Comparison of ENCODE assay signal across 8 cellular contexts in the genomic region with DNA sequence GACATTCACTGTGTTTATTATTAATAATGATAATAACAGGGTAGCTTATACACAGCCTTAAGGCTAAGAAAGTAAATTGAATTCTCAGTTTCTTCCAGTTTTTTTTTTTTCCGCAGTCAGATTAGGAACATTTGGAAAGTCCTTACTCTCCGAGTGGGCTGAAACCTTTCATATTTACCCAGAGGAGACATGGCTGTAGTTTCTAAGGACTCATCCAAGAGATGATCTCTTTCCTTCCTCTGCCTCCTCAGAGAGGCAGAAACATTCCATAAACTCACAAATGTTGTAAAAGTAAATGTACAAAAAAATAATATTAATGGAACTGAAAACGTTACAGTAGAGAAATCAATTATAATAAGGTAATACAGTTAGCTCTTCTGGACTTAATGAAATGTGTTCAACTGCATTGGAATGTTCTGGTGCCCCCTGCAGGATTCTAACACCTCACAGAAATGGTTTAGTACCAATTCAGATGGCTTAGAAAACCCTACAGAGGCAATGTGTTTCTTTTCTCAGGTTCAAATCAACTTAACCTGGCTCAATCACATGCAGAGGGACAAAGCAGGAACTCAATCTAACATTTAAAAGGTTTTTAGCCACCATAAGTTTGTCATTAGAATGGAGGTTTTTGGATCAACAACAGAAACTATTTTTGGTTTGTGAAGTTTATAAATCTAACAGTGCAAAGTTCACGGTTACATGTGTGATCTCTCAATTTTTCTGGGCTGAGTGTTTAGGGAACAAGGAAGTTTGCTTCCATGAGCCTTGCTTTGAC.
DNase-seq lines count a peak whose midpoint lies in the region; ATAC-seq and TF ChIP-seq lines count a peak whose summit lies in the region.

No MANE protein-coding gene starts in this region.

- no peaks in the 10 kb centered on the region for H4K20me1 ChIP-seq in DOHH2 (ENCODE audit: control insufficient read depth, insufficient read depth, low read depth, low read length)
- H4K20me1 ChIP-seq in IMR-90 (ENCODE audit: insufficient read depth, low read length) = no peaks in the 10 kb centered on the region

- no peak overlapping the region for H2BK120ac ChIP-seq in IMR-90 (ENCODE audit: low read depth, low read length)

- peaks cover 14% of the 10 kb centered on the region for H3K4me1 Mint-ChIP-seq in activated naive CD8-positive, alpha-beta T cell treated with anti-CD3 and anti-CD28 coated beads, Interleukin-2, amount 50 U/mL, for 24 hours

- H3K4me3 Mint-ChIP-seq in activated naive CD8-positive, alpha-beta T cell treated with anti-CD3 and anti-CD28 coated beads, Interleukin-2, amount 50 U/mL, for 24 hours = no peak overlapping the region

- H2AFZ ChIP-seq in IMR-90 (replicated peaks; ENCODE audit: low read length, poor library complexity) = no peak overlapping the region

- no peaks in the 10 kb centered on the region for H3K9me3 Mint-ChIP-seq in activated naive CD8-positive, alpha-beta T cell treated with anti-CD3 and anti-CD28 coated beads, Interleukin-2, amount 50 U/mL, for 24 hours

- peak; percentile 91 for TF ChIP-seq CTCF in DOHH2 (IDR thresholded peaks at IDR 0.05; ENCODE audit: low read depth, low read length, poor library complexity, severe bottlenecking)
- TF ChIP-seq CTCF in IMR-90 (conservative IDR thresholded peaks at IDR 0.05; ENCODE audit: low read depth, low read length) = peak; percentile 60

- DNase-seq in IMR-90 = peak; percentile 54
- DNase-seq in SHP77 treated with DMSO at 0.1 percent for 48 hours (lab: John Stamatoyannopoulos, UW) = peak; percentile 26
- DNase-seq in activated naive CD8-positive, alpha-beta T cell treated with anti-CD3 and anti-CD28 coated beads, Interleukin-2, amount 50 U/mL, for 24 hours = peak; percentile 56
- DNase-seq in right cardiac atrium = peak in 2 of 3 donors; percentile 19 to 62
- DNase-seq in stimulated activated CD4-positive, alpha-beta T cell treated with anti-CD3 and anti-CD28 coated beads, Interleukin-12 subunit alpha, Interleukin-12 subunit beta, amount 100 ng/mL, for 4 hours = peak; percentile 41

- H2BK5ac ChIP-seq in IMR-90 (ENCODE audit: low read depth, low read length, poor library complexity, severe bottlenecking) = no peak overlapping the region

- H3K27me3 Mint-ChIP-seq in activated naive CD8-positive, alpha-beta T cell treated with anti-CD3 and anti-CD28 coated beads, Interleukin-2, amount 50 U/mL, for 24 hours = no peaks in the 10 kb centered on the region

- H3K27ac Mint-ChIP-seq in activated naive CD8-positive, alpha-beta T cell treated with anti-CD3 and anti-CD28 coated beads, Interleukin-2, amount 50 U/mL, for 24 hours = no peak overlapping the region

- ATAC-seq in GM21390 (IDR thresholded peaks at IDR 0.05; ENCODE audit: unreplicated experiment) (peak; percentile 75), IMR-90 (ENCODE audit: low read depth) (peak; percentile 77), right cardiac atrium (peak; percentile 44 to 52), HG02970 (IDR thresholded peaks at IDR 0.05; ENCODE audit: low FRiP score, unreplicated experiment) (no peak)
- ATAC-seq in activated naive CD8-positive, alpha-beta T cell treated with anti-CD3 and anti-CD28 coated beads, Interleukin-2, amount 50 U/mL, for 24 hours = peak; percentile 71

- H3K4me2 ChIP-seq in DOHH2 (ENCODE audit: low read length) (no peak overlapping the region), IMR-90 (ENCODE audit: low read depth, low read length) (no peak overlapping the region)

- CTCF ChIA-PET in IMR-90 (lab: Yijun Ruan, JAX) = interaction anchor here (0.6 to 1.3 kb wide), 8 partner anchors 11 to 932 kb away, joined by 3 to 10 read pairs (median 3); no protein-coding TSS in a partner anchor

- intact Hi-C loops in IMR-90 (cut with micrococcal nuclease) = loop anchor here (2.0 to 5.0 kb wide), 3 partner anchors 430 to 596 kb away; no protein-coding TSS in a partner anchor
- intact Hi-C loops in right cardiac atrium (cut with DNase I) = no loop called here

- in situ Hi-C loops in IMR-90 (cut with MboI; ENCODE audit: low sequenced_read_pairs) = no loop called here

- dilution Hi-C loops in IMR-90 (cut with HindIII; ENCODE audit: low sequenced_read_pairs, unreplicated experiment) = no loop called here

- H3K18ac ChIP-seq in IMR-90 (ENCODE audit: low read depth, low read length) = no peak overlapping the region

- no peak overlapping the region for H2BK20ac ChIP-seq in IMR-90 (ENCODE audit: low read depth, low read length)

- no peak overlapping the region for H4K8ac ChIP-seq in IMR-90 (ENCODE audit: low read depth in 2 of 2, low read length in 2 of 2)

- WGBS in IMR-90 (ENCODE audit: extremely low coverage in 2 of 2, insufficient read length in 1 of 2), 2 experiments = no CpG with 5 or more reads among the region's 4 CpGs
- 35% methylated on average over 4 of the region's 4 CpGs for WGBS in right cardiac atrium

- TF ChIP-seq POLR2A in IMR-90 (IDR thresholded peaks at IDR 0.05; ENCODE audit: low read depth, low read length) = no peak

- no peak overlapping the region for H2AK5ac ChIP-seq in IMR-90 (ENCODE audit: low read depth, low read length)

- no peak overlapping the region for H3K23ac ChIP-seq in IMR-90 (ENCODE audit: low read depth, low read length)

- no peaks in the 10 kb centered on the region for H3K9me2 ChIP-seq in DOHH2 (replicated peaks; ENCODE audit: control insufficient read depth, low read length)

- H3K36me3 ChIP-seq in DOHH2 (ENCODE audit: control insufficient read depth, low read length) (no peaks in the 10 kb centered on the region), IMR-90 (ENCODE audit: control insufficient read depth, insufficient read depth, low read length) (no peaks in the 10 kb centered on the region)

- BruUV-seq in IMR-90 (replicated peaks; lab: Mats Ljungman, UMichigan) = no TSS peak

- H2BK15ac ChIP-seq in IMR-90 (ENCODE audit: low read depth, low read length) = no peak overlapping the region

- no peaks in the 10 kb centered on the region for H3K9me1 ChIP-seq in IMR-90 (ENCODE audit: insufficient read depth, low read length)

- H3K56ac ChIP-seq in IMR-90 (ENCODE audit: extremely low read depth, insufficient read depth, low read length) = no peak overlapping the region

- TF ChIP-seq RAD21 in IMR-90 (IDR thresholded peaks at IDR 0.05; ENCODE audit: low read length) = peak; percentile 72

- POLR2A ChIA-PET in IMR-90 (lab: Charles Lee; ENCODE audit: unreplicated experiment) = no interaction called here

- no peaks in the 10 kb centered on the region for H3K79me1 ChIP-seq in IMR-90 (ENCODE audit: low read depth in 1 of 2, low read length in 2 of 2)

- H3K36me3 Mint-ChIP-seq in activated naive CD8-positive, alpha-beta T cell treated with anti-CD3 and anti-CD28 coated beads, Interleukin-2, amount 50 U/mL, for 24 hours (ENCODE audit: low read depth) = no peaks in the 10 kb centered on the region

- H3F3A ChIP-seq in DOHH2 (ENCODE audit: control insufficient read depth, insufficient read depth) = no peaks in the 10 kb centered on the region

- H2AK9ac ChIP-seq in IMR-90 (replicated peaks; ENCODE audit: low read depth, low read length, poor library complexity) = no peak overlapping the region

- no peak overlapping the region for H4K5ac ChIP-seq in IMR-90 (ENCODE audit: low read depth, low read length)

- H4K91ac ChIP-seq in IMR-90 (ENCODE audit: insufficient read depth, low read depth, low read length) = no peak overlapping the region

- H3K14ac ChIP-seq in IMR-90 (replicated peaks; ENCODE audit: low read depth, low read length) = no peak overlapping the region

- no peaks in the 10 kb centered on the region for H3K27me3 ChIP-seq in DOHH2 (ENCODE audit: control insufficient read depth, low read length)
- H3K27me3 ChIP-seq in IMR-90 (ENCODE audit: control insufficient read depth, insufficient read depth, low read length) = no peaks in the 10 kb centered on the region
- no peaks in the 10 kb centered on the region for H3K27me3 ChIP-seq in right cardiac atrium (ENCODE audit: control insufficient read depth, insufficient read depth)

- H3K9me3 ChIP-seq in DOHH2 (ENCODE audit: control insufficient read depth, insufficient read depth, low read length) (no peaks in the 10 kb centered on the region), IMR-90 (ENCODE audit: control insufficient read depth, insufficient read depth, low read length) (no peaks in the 10 kb centered on the region), right cardiac atrium (ENCODE audit: control insufficient read depth, low read length) (no peaks in the 10 kb centered on the region)

- H3K4me1 ChIP-seq in DOHH2 (ENCODE audit: control insufficient read depth, low read length) (peaks cover 20% of the 10 kb centered on the region), IMR-90 (ENCODE audit: control insufficient read depth, insufficient read depth, low read length) (no peaks in the 10 kb centered on the region), right cardiac atrium (ENCODE audit: control insufficient read depth, insufficient read depth, low read length) (no peaks in the 10 kb centered on the region)

- H3K27ac ChIP-seq in DOHH2 (ENCODE audit: low read depth, low read length) = no peak overlapping the region
- no peak overlapping the region for H3K27ac ChIP-seq in IMR-90 (ENCODE audit: insufficient read depth, low read length)
- H3K27ac ChIP-seq in right cardiac atrium (ENCODE audit: low read length) = no peak overlapping the region

- no peak overlapping the region for H3K9ac ChIP-seq in IMR-90 (ENCODE audit: low read depth, low read length)

- H3K79me2 ChIP-seq in DOHH2 (ENCODE audit: control insufficient read depth, low read length) = no peaks in the 10 kb centered on the region

- no peak overlapping the region for H3K4ac ChIP-seq in IMR-90 (ENCODE audit: low read depth, low read length)

- H3K4me3 ChIP-seq in DOHH2 (ENCODE audit: low read length) (no peak overlapping the region), IMR-90 (ENCODE audit: insufficient read depth, low read depth, low read length) (no peak overlapping the region), right cardiac atrium (ENCODE audit: low read length) (no peak overlapping the region)

TF ChIP-seq in IMR-90, 13 proteins besides CTCF, POLR2A, EP300 and RAD21:
- no peak for TF ChIP-seq RFX5 (IDR thresholded peaks at IDR 0.05; ENCODE audit: low read depth, low read length)
- TF ChIP-seq SMC3 (IDR thresholded peaks at IDR 0.05; ENCODE audit: low read depth, low read length) = peak; percentile 73
